ENCODE assay signal across 26 cellular contexts in the genomic region with DNA sequence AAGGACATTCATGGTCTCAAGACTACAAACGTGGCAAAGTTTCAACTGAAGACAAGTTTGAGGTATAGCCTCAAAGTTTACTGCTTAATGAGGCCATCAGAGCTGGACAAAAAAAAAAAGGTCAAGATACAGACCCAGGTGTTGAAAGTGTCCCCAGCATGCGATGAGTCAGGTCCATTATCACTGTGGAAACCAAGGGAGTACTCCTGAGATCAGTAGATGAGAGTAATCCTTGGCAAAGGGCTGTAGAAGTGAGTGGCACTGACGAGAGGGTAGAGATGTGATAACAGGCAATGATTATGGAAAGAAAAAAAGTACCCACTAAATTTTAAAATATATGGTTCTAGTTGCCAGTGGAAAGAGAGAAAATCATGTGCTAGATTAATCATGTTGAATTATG.
A peak's percentile ranks its signal among the peaks of the same experiment; 100 is the strongest.
DNase-seq lines count a peak whose midpoint lies in the region; ATAC-seq, FAIRE-seq and TF ChIP-seq lines count a peak whose summit lies in the region.
"Had no signal": no experiment of that assay in that cellular context is flagged by ENCODE, and none has a peak within 500 bp of the region (broad histone marks: within the 10 kb centered on the region; RNA-seq: fewer than 3 reads in every experiment).

No MANE protein-coding gene starts in this region.

- no peaks in the 10 kb centered on the region for H3K27me3 ChIP-seq in ovary
- H3K27me3 ChIP-seq: sigmoid colon, suprapubic skin had no signal

- H3K4me3 ChIP-seq in ovary = no peak overlapping the region
- H3K4me3 ChIP-seq: lower lobe of right lung, sigmoid colon, suprapubic skin had no signal

- H3K27me3 Mint-ChIP-seq in activated CD4-positive, alpha-beta T cell treated with anti-CD3 and anti-CD28 coated beads, Interleukin-2, amount 10 ng/mL, durations not matched to agents 24 days and 14 days = no peaks in the 10 kb centered on the region
- H3K27me3 Mint-ChIP-seq in stimulated activated naive CD8-positive, alpha-beta T cell treated with anti-CD3 and anti-CD28 coated beads, Interleukin-15, Interleukin-2, amounts not matched to agents 100 ng/mL and 50 ng/mL, for 24 hours = no peaks in the 10 kb centered on the region
- no peaks in the 10 kb centered on the region for H3K27me3 Mint-ChIP-seq in activated naive CD8-positive, alpha-beta T cell treated with anti-CD3 and anti-CD28 coated beads, Interleukin-2, amount 10 ng/mL, durations not matched to agents 7 days and 5 days
- H3K27me3 Mint-ChIP-seq: IgD-negative memory B cell had no signal

- H3K27ac ChIP-seq in ovary = no peak overlapping the region
- H3K27ac ChIP-seq: lower lobe of right lung, sigmoid colon, suprapubic skin had no signal

- CTCF ChIA-PET in GM10248 (lab: Yijun Ruan, JAX) = interaction anchor here (1.3 kb wide), 1 partner anchor 9 kb away, joined by 3 read pairs; no protein-coding TSS in a partner anchor

- peaks cover 7% of the 10 kb centered on the region for H3K9me3 Mint-ChIP-seq in activated CD4-positive, alpha-beta T cell treated with anti-CD3 and anti-CD28 coated beads, Interleukin-2, amount 10 ng/mL, durations not matched to agents 24 days and 14 days
- H3K9me3 Mint-ChIP-seq in stimulated activated naive CD8-positive, alpha-beta T cell treated with anti-CD3 and anti-CD28 coated beads, Interleukin-15, Interleukin-2, amounts not matched to agents 100 ng/mL and 50 ng/mL, for 24 hours = no peaks in the 10 kb centered on the region
- no peaks in the 10 kb centered on the region for H3K9me3 Mint-ChIP-seq in activated naive CD8-positive, alpha-beta T cell treated with anti-CD3 and anti-CD28 coated beads, Interleukin-2, amount 10 ng/mL, durations not matched to agents 7 days and 5 days
- H3K9me3 Mint-ChIP-seq: IgD-negative memory B cell, nephron had no signal

- H3K4me1 Mint-ChIP-seq in activated CD4-positive, alpha-beta T cell treated with anti-CD3 and anti-CD28 coated beads, Interleukin-2, amount 10 ng/mL, durations not matched to agents 24 days and 14 days = peaks cover 54% of the 10 kb centered on the region
- H3K4me1 Mint-ChIP-seq in stimulated activated naive CD8-positive, alpha-beta T cell treated with anti-CD3 and anti-CD28 coated beads, Interleukin-15, Interleukin-2, amounts not matched to agents 100 ng/mL and 50 ng/mL, for 24 hours (ENCODE audit: low read depth) = peaks cover 23% of the 10 kb centered on the region
- H3K4me1 Mint-ChIP-seq in activated naive CD8-positive, alpha-beta T cell treated with anti-CD3 and anti-CD28 coated beads, Interleukin-2, amount 10 ng/mL, durations not matched to agents 7 days and 5 days = peaks cover 53% of the 10 kb centered on the region

- POLR2A ChIA-PET in activated naive CD8-positive, alpha-beta T cell treated with anti-CD3 and anti-CD28 coated beads, Interleukin-2, amount 10 ng/mL, durations not matched to agents 7 days and 5 days (lab: Charles Lee) = interaction anchor here (1.2 to 6.9 kb wide), 4 partner anchors 9 to 82 kb away, joined by 4 to 46 read pairs (median 25); partner anchors contain the start of gene LRRN3
- POLR2A ChIA-PET in GM10248 (lab: Yijun Ruan, JAX) = no interaction called here

- H3K4me1 ChIP-seq in ovary (ENCODE audit: insufficient read depth) = no peaks in the 10 kb centered on the region
- H3K4me1 ChIP-seq: sigmoid colon had no signal

- 86 to 92% (median 89%) methylated on average over 3 of the region's 3 CpGs for WGBS in ovary, 3 donors

- intact Hi-C loops in activated CD4-positive, alpha-beta T cell treated with anti-CD3 and anti-CD28 coated beads, Interleukin-2, amount 10 ng/mL, durations not matched to agents 24 days and 14 days (cut with micrococcal nuclease) = loop anchor here (1.0 to 5.0 kb wide), 3 partner anchors 80 to 551 kb away; partner anchors contain the start of genes IMMP2L and LRRN3
- intact Hi-C loops in ovary (cut with DNase I) = no loop called here

- no peaks in the 10 kb centered on the region for H3K9me3 ChIP-seq in ovary
- H3K9me3 ChIP-seq: lower lobe of right lung, sigmoid colon, SK-N-SH, suprapubic skin had no signal

- no peak for TF ChIP-seq EP300 in ovary (IDR thresholded peaks at IDR 0.05)

- DNase-seq in activated CD4-positive, alpha-beta T cell treated with anti-CD3 and anti-CD28 coated beads, Interleukin-2, amount 10 ng/mL, durations not matched to agents 24 days and 14 days = no peak
- no peak for DNase-seq in activated CD4-positive, alpha-beta T cell treated with anti-CD3 and anti-CD28 coated beads for 4 hours
- DNase-seq in stimulated activated naive CD8-positive, alpha-beta T cell treated with anti-CD3 and anti-CD28 coated beads, Interleukin-15, Interleukin-2, amounts not matched to agents 100 U/mL and 50 U/mL, for 24 hours = no peak
- DNase-seq in activated naive CD8-positive, alpha-beta T cell treated with anti-CD3 and anti-CD28 coated beads, Interleukin-2, amount 10 ng/mL, durations not matched to agents 7 days and 5 days = no peak
- DNase-seq in urothelium cell line (ENCODE audit: low spot score) = no peak
- no peak for DNase-seq in GM10248 (ENCODE audit: extremely low spot score)
- no peak for DNase-seq in ovary
- DNase-seq: activated CD8-positive, alpha-beta memory T cell treated with anti-CD3 and anti-CD28 coated beads, Interleukin-2, amount 50 U/mL, for 4 hours; activated gamma-delta T cell; anterior cingulate cortex; effector CD8-positive, alpha-beta T cell; hippocampal formation; lower lobe of right lung; NCI-H146; NCI-H2107; NCI-H748 treated with DMSO at 0.1 percent for 48 hours; sigmoid colon; SK-N-SH; stimulated activated CD4-positive, alpha-beta T cell treated with anti-CD3 and anti-CD28 coated beads, Interleukin-12 subunit alpha, Interleukin-12 subunit beta, amount 100 ng/mL, for 4 hours; stimulated activated CD4-positive, alpha-beta T cell treated with anti-CD3 and anti-CD28 coated beads, Interleukin-4, amount 100 ng/mL, for 1 hour had no signal

- H3K36me3 ChIP-seq in ovary = no peaks in the 10 kb centered on the region
- H3K36me3 ChIP-seq: lower lobe of right lung, sigmoid colon, suprapubic skin had no signal

- peaks cover 2% of the 10 kb centered on the region for H3K36me3 Mint-ChIP-seq in activated CD4-positive, alpha-beta T cell treated with anti-CD3 and anti-CD28 coated beads, Interleukin-2, amount 10 ng/mL, durations not matched to agents 24 days and 14 days (ENCODE audit: low read depth)
- no peaks in the 10 kb centered on the region for H3K36me3 Mint-ChIP-seq in stimulated activated naive CD8-positive, alpha-beta T cell treated with anti-CD3 and anti-CD28 coated beads, Interleukin-15, Interleukin-2, amounts not matched to agents 100 ng/mL and 50 ng/mL, for 24 hours (ENCODE audit: low read depth)
- peaks cover 4% of the 10 kb centered on the region for H3K36me3 Mint-ChIP-seq in activated naive CD8-positive, alpha-beta T cell treated with anti-CD3 and anti-CD28 coated beads, Interleukin-2, amount 10 ng/mL, durations not matched to agents 7 days and 5 days
- H3K36me3 Mint-ChIP-seq: IgD-negative memory B cell had no signal

- no peak for TF ChIP-seq POLR2A in ovary (IDR thresholded peaks at IDR 0.05)

- no peak for TF ChIP-seq CTCF in GM10248 (IDR thresholded peaks at IDR 0.05; ENCODE audit: control extremely low read depth, extremely low read depth, low read depth, missing control alignments)
- no peak for TF ChIP-seq CTCF in ovary (IDR thresholded peaks at IDR 0.05)

- no peak for FAIRE-seq in urothelium cell line (lab: Jason Lieb, UNC)
- FAIRE-seq: A204.1 had no signal

- peak overlapping the region; percentile 85 for H3K4me3 Mint-ChIP-seq in activated CD4-positive, alpha-beta T cell treated with anti-CD3 and anti-CD28 coated beads, Interleukin-2, amount 10 ng/mL, durations not matched to agents 24 days and 14 days
- peak overlapping the region; percentile 76 for H3K4me3 Mint-ChIP-seq in stimulated activated naive CD8-positive, alpha-beta T cell treated with anti-CD3 and anti-CD28 coated beads, Interleukin-15, Interleukin-2, amounts not matched to agents 100 ng/mL and 50 ng/mL, for 24 hours
- H3K4me3 Mint-ChIP-seq in activated naive CD8-positive, alpha-beta T cell treated with anti-CD3 and anti-CD28 coated beads, Interleukin-2, amount 10 ng/mL, durations not matched to agents 7 days and 5 days = peak overlapping the region; percentile 77
- H3K4me3 Mint-ChIP-seq: nephron had no signal

- ATAC-seq in stimulated activated naive CD8-positive, alpha-beta T cell treated with anti-CD3 and anti-CD28 coated beads, Interleukin-15, Interleukin-2, amounts not matched to agents 100 U/mL and 50 U/mL, for 24 hours = no peak
- ATAC-seq in activated naive CD8-positive, alpha-beta T cell treated with anti-CD3 and anti-CD28 coated beads, Interleukin-2, amount 10 ng/mL, durations not matched to agents 7 days and 5 days (ENCODE audit: low read depth) = no peak
- ATAC-seq: lower lobe of right lung, Right ventricle myocardium inferior had no signal

- H3K27ac Mint-ChIP-seq in activated CD4-positive, alpha-beta T cell treated with anti-CD3 and anti-CD28 coated beads, Interleukin-2, amount 10 ng/mL, durations not matched to agents 24 days and 14 days = peak overlapping the region; percentile 95
- peak overlapping the region; percentile 92 for H3K27ac Mint-ChIP-seq in stimulated activated naive CD8-positive, alpha-beta T cell treated with anti-CD3 and anti-CD28 coated beads, Interleukin-15, Interleukin-2, amounts not matched to agents 100 ng/mL and 50 ng/mL, for 24 hours
- peak overlapping the region; percentile 91 for H3K27ac Mint-ChIP-seq in activated naive CD8-positive, alpha-beta T cell treated with anti-CD3 and anti-CD28 coated beads, Interleukin-2, amount 10 ng/mL, durations not matched to agents 7 days and 5 days
- H3K27ac Mint-ChIP-seq: nephron had no signal
